Comparison of ENCODE assay signal across 2 cellular contexts in genomic region chr7:120885602-120886001, GRCh38. TPM values are rescaled to one million over a fixed set of nuclear protein-coding genes. Genes with fewer than 3 reads are reported as not detected.
"Had no signal": no experiment of that assay in that cellular context is flagged by ENCODE, and none has a peak within 500 bp of the region (broad histone marks: within the 10 kb centered on the region; RNA-seq: fewer than 3 reads in every experiment).

No MANE protein-coding gene starts in this region.

RNA-seq across cellular contexts. Expression of gene TSPAN12, which starts 27.7 kb away (rescaled TPM):
- total RNA-seq: natural killer cell; natural killer cell treated with Interleukin-12 subunit alpha and Interleukin-12 subunit beta and Interleukin-15 and Interleukin-18, amount 100 ng/mL, for 72 hours had no signal
